In the genomic region with DNA sequence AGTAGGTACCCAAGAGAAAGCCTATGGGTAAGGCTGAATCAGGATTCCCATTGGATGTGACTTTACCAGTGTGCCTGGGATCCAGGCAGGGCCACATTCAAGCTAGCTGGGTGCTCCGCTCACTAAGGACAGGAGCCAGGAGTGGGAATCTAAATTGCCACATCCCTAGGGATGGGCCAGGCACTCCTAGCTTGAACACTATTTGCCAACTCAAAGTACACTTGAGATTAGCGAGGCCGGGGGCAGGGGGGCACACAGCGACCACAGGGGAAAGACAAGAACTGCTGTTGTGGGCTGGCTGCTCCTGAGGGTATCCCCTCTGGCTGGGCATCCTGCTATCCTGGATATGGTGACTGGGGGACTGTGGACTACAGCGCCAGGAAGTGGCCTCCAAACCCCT, we compare ENCODE assay signal across 1 cellular context.
A peak's percentile ranks its signal among the peaks of the same experiment; 100 is the strongest.
TF ChIP-seq lines count a peak whose summit lies in the region.

No MANE protein-coding gene starts in this region.

TF ChIP-seq in K562, 482 proteins besides CTCF, POLR2A, EP300 and RAD21:
- TF ChIP-seq ZNF140 (CRISPR knock-in tag; IDR thresholded peaks at IDR 0.05) (no peak), BRCA1 (IDR thresholded peaks at IDR 0.05) (no peak), BRCA1 (CRISPR knock-in tag; IDR thresholded peaks at IDR 0.05) (0 out of 2 replicates have a peak, but pooled peaks have one; percentile 45)
